8 cellular contexts compared by ENCODE assay signal in genomic region chr9:130866474-130866965, GRCh38. TPM values are rescaled to one million over a fixed set of nuclear protein-coding genes. Genes with fewer than 3 reads are reported as not detected.
DNase-seq lines count a peak whose midpoint lies in the region; ATAC-seq, FAIRE-seq and TF ChIP-seq lines count a peak whose summit lies in the region.

No MANE protein-coding gene starts in this region.

- H3K4me3 Mint-ChIP-seq in CD4-positive, CD25-positive, alpha-beta regulatory T cell = peak overlapping the region in 1 of 4 donors; percentile 48
- no peak overlapping the region for H3K4me3 Mint-ChIP-seq in activated CD8-positive, alpha-beta T cell treated with anti-CD3 and anti-CD28 coated beads for 36 hours

- H3K4me2 ChIP-seq in endothelial cell of umbilical vein (ENCODE audit: insufficient read depth, low read length) = no peak overlapping the region

- dilution Hi-C loops in endothelial cell of umbilical vein (cut with MboI; ENCODE audit: extremely low pct_ligation_motif_present, low sequenced_read_pairs) = loop anchor here (25.0 kb wide), 1 partner anchor 179 kb away; the partner anchor contains the start of gene EXOSC2

- ATAC-seq in CD4-positive, CD25-positive, alpha-beta regulatory T cell (ENCODE audit: low read depth in 2 of 2) = peak; percentile 37 to 55
- ATAC-seq in activated CD8-positive, alpha-beta T cell treated with anti-CD3 and anti-CD28 coated beads for 36 hours = peak; percentile 67
- ATAC-seq in HG02588 (IDR thresholded peaks at IDR 0.05; ENCODE audit: unreplicated experiment) = no peak

- H3K36me3 ChIP-seq in CD4-positive, CD25-positive, alpha-beta regulatory T cell (ENCODE audit: control insufficient read depth, insufficient read depth, low read length) = peaks cover 5% of the 10 kb centered on the region
- H3K36me3 ChIP-seq in endothelial cell of umbilical vein (ENCODE audit: control insufficient read depth in 2 of 2, extremely low read depth in 1 of 2, insufficient read depth in 2 of 2, low read length in 2 of 2) = peaks cover 12 to 24% of the 10 kb centered on the region in 2 experiments

- TF ChIP-seq CTCF in activated CD8-positive, alpha-beta T cell treated with anti-CD3 and anti-CD28 coated beads for 36 hours (IDR thresholded peaks at IDR 0.05) = peak; percentile 92
- TF ChIP-seq CTCF in endothelial cell of umbilical vein (IDR thresholded peaks at IDR 0.05; ENCODE audit: extremely low read depth in 1 of 2, insufficient read depth in 1 of 2, low read depth in 1 of 2, low read length in 2 of 2) = peak; percentile 86 to 97

- H3K27me3 Mint-ChIP-seq in CD4-positive, CD25-positive, alpha-beta regulatory T cell = no peaks in the 10 kb centered on the region
- H3K27me3 Mint-ChIP-seq in activated CD8-positive, alpha-beta T cell treated with anti-CD3 and anti-CD28 coated beads for 36 hours = no peaks in the 10 kb centered on the region

- BruUV-seq in endothelial cell of umbilical vein (replicated peaks; lab: Mats Ljungman, UMichigan) = no TSS peak

- no peaks in the 10 kb centered on the region for H4K20me1 ChIP-seq in endothelial cell of umbilical vein (replicated peaks; ENCODE audit: control insufficient read depth, extremely low read depth, insufficient read depth, low read length)

- no peak overlapping the region for H3K27ac ChIP-seq in CD4-positive, CD25-positive, alpha-beta regulatory T cell (ENCODE audit: insufficient read depth, low read length, poor library complexity, severe bottlenecking)
- no peak overlapping the region for H3K27ac ChIP-seq in endothelial cell of umbilical vein (ENCODE audit: insufficient read depth, low read depth, low read length)

- no peaks in the 10 kb centered on the region for H3K4me1 ChIP-seq in CD4-positive, CD25-positive, alpha-beta regulatory T cell (ENCODE audit: control insufficient read depth, insufficient read depth, low read length, poor library complexity, severe bottlenecking)
- H3K4me1 ChIP-seq in endothelial cell of umbilical vein (ENCODE audit: control insufficient read depth, extremely low read depth, insufficient read depth, low read length) = peaks cover 6% of the 10 kb centered on the region

- H3K9ac ChIP-seq in endothelial cell of umbilical vein (replicated peaks; ENCODE audit: extremely low read depth, insufficient read depth, low read length) = no peak overlapping the region

- no peaks in the 10 kb centered on the region for H3K9me1 ChIP-seq in endothelial cell of umbilical vein (replicated peaks; ENCODE audit: control insufficient read depth, extremely low read depth, insufficient read depth, low read length)

- H3K4me3 ChIP-seq in CD4-positive, CD25-positive, alpha-beta regulatory T cell (ENCODE audit: low read depth, low read length) = no peak overlapping the region
- no peak overlapping the region for H3K4me3 ChIP-seq in endothelial cell of umbilical vein (replicated peaks in 1 of 3; ENCODE audit: insufficient read depth in 1 of 3, low read depth in 1 of 3, low read length in 3 of 3)

- CTCF ChIA-PET in activated CD8-positive, alpha-beta T cell treated with anti-CD3 and anti-CD28 coated beads for 36 hours (lab: Charles Lee) = interaction anchor here (0.7 to 9.0 kb wide), 34 partner anchors 9 to 348 kb away, joined by 3 to 74 read pairs (median 4); no protein-coding TSS in a partner anchor
- CTCF ChIA-PET in endothelial cell of umbilical vein (lab: Charles Lee) = interaction anchor here (0.5 to 11.0 kb wide), 40 partner anchors 10 to 1353 kb away, joined by 3 to 327 read pairs (median 4); partner anchors contain the start of gene EXOSC2

- peaks cover 3% of the 10 kb centered on the region for H3K36me3 Mint-ChIP-seq in CD4-positive, CD25-positive, alpha-beta regulatory T cell
- peaks cover 7% of the 10 kb centered on the region for H3K36me3 Mint-ChIP-seq in activated CD8-positive, alpha-beta T cell treated with anti-CD3 and anti-CD28 coated beads for 36 hours (ENCODE audit: low read depth)

- POLR2A ChIA-PET in activated CD8-positive, alpha-beta T cell treated with anti-CD3 and anti-CD28 coated beads for 36 hours (lab: Charles Lee) = no interaction called here
- POLR2A ChIA-PET in endothelial cell of umbilical vein (lab: Charles Lee) = interaction anchor here (0.6 kb wide), 1 partner anchor 26 kb away, joined by 4 read pairs; no protein-coding TSS in a partner anchor

- H3K27ac Mint-ChIP-seq in CD4-positive, CD25-positive, alpha-beta regulatory T cell = no peak overlapping the region
- no peak overlapping the region for H3K27ac Mint-ChIP-seq in activated CD8-positive, alpha-beta T cell treated with anti-CD3 and anti-CD28 coated beads for 36 hours

- no peak for TF ChIP-seq POLR2A in endothelial cell of umbilical vein (IDR thresholded peaks at IDR 0.05; ENCODE audit: low read depth, low read length)

- DNase-seq in CD4-positive, CD25-positive, alpha-beta regulatory T cell = peak; percentile 18 to 68 (median 38)
- DNase-seq in HT-29 (ENCODE audit: low spot score) = peak; percentile 95
- peak; percentile 81 for DNase-seq in NCI-H774 (lab: John Stamatoyannopoulos, UW)
- DNase-seq in activated CD8-positive, alpha-beta T cell treated with anti-CD3 and anti-CD28 coated beads for 36 hours = peak; percentile 74
- DNase-seq in endothelial cell of umbilical vein (ENCODE audit: low read depth, low spot score) = peak; percentile 84
- DNase-seq in myocyte (ENCODE audit: low read depth) = peak; percentile 78
- DNase-seq in stromal cell of bone marrow (ENCODE audit: low read depth) = peak; percentile 70

- H3K9me3 ChIP-seq in CD4-positive, CD25-positive, alpha-beta regulatory T cell (ENCODE audit: control insufficient read depth in 2 of 2, low read length in 2 of 2) = no peaks in the 10 kb centered on the region
- no peaks in the 10 kb centered on the region for H3K9me3 ChIP-seq in endothelial cell of umbilical vein (replicated peaks; ENCODE audit: control insufficient read depth, insufficient read depth, low read length)

- no peak overlapping the region for H2AFZ ChIP-seq in endothelial cell of umbilical vein (ENCODE audit: low read depth, low read length)

- H3K9me3 Mint-ChIP-seq in CD4-positive, CD25-positive, alpha-beta regulatory T cell = no peaks in the 10 kb centered on the region
- no peaks in the 10 kb centered on the region for H3K9me3 Mint-ChIP-seq in activated CD8-positive, alpha-beta T cell treated with anti-CD3 and anti-CD28 coated beads for 36 hours

- H3K27me3 ChIP-seq in CD4-positive, CD25-positive, alpha-beta regulatory T cell (ENCODE audit: control insufficient read depth, insufficient read depth, low read length) = no peaks in the 10 kb centered on the region
- no peaks in the 10 kb centered on the region for H3K27me3 ChIP-seq in endothelial cell of umbilical vein (ENCODE audit: control insufficient read depth in 2 of 2, insufficient read depth in 2 of 2, low read length in 2 of 2)

- H3K4me1 Mint-ChIP-seq in CD4-positive, CD25-positive, alpha-beta regulatory T cell = peaks cover 0 to 13% (median 6%) of the 10 kb centered on the region in 4 donors
- H3K4me1 Mint-ChIP-seq in activated CD8-positive, alpha-beta T cell treated with anti-CD3 and anti-CD28 coated beads for 36 hours (ENCODE audit: low read depth) = no peaks in the 10 kb centered on the region

- FAIRE-seq in endothelial cell of umbilical vein (lab: Jason Lieb, UNC) = peak; percentile 96

- H3K79me2 ChIP-seq in endothelial cell of umbilical vein (ENCODE audit: control insufficient read depth, insufficient read depth, low read length) = peaks cover 80% of the 10 kb centered on the region

- intact Hi-C loops in activated CD8-positive, alpha-beta T cell treated with anti-CD3 and anti-CD28 coated beads for 36 hours (cut with micrococcal nuclease) = loop anchor here (5.0 to 10.0 kb wide), 3 partner anchors 66 to 181 kb away; no protein-coding TSS in a partner anchor
- intact Hi-C loops in endothelial cell of umbilical vein (cut with micrococcal nuclease) = loop anchor here (1.0 kb wide), 3 partner anchors 132 to 180 kb away; no protein-coding TSS in a partner anchor

TF ChIP-seq in endothelial cell of umbilical vein, 7 proteins besides CTCF, POLR2A, EP300 and RAD21 (continues in another document):
- TF ChIP-seq POLR2AphosphoS5 (IDR thresholded peaks at IDR 0.05; ENCODE audit: insufficient read depth, low read depth, low read length) = no peak
- TF ChIP-seq EZH2 (IDR thresholded peaks at IDR 0.05; ENCODE audit: borderline replicate concordance, low read depth, low read length, severe bottlenecking) = no peak
- TF ChIP-seq JUN (IDR thresholded peaks at IDR 0.05; ENCODE audit: borderline replicate concordance, insufficient read depth, insufficient read length, low read depth) = no peak

RNA-seq across cellular contexts. Expression of gene QRFP, which starts 30.1 kb away (rescaled TPM):
- not detected for total RNA-seq in CD4-positive, CD25-positive, alpha-beta regulatory T cell
- polyA plus RNA-seq in CD4-positive, CD25-positive, alpha-beta regulatory T cell = not detected
- total RNA-seq in HT-29 (2014; rRNA removed; shearing (Covaris generic)) = not detected in 2 replicates
- not detected for total RNA-seq in activated CD8-positive, alpha-beta T cell treated with anti-CD3 and anti-CD28 coated beads for 36 hours
- total RNA-seq in endothelial cell of umbilical vein (not detected in 2 replicates), myocyte (not detected in 2 replicates)
- polyA plus RNA-seq in endothelial cell of umbilical vein = not detected in 2 replicates
- not detected in 2 replicates for polyA plus RNA-seq in endothelial cell of umbilical vein (2011; cell fraction: cytosol; rRNA removed)
- not detected in 2 replicates for polyA plus RNA-seq in endothelial cell of umbilical vein (2011; cell fraction: nucleus; rRNA removed)
- polyA plus RNA-seq in endothelial cell of umbilical vein (2012) = 0.46 TPM in 1 of 2 replicates, not detected in the other
- polyA minus RNA-seq in endothelial cell of umbilical vein = not detected in 2 replicates
- polyA minus RNA-seq in endothelial cell of umbilical vein (2011; cell fraction: cytosol; rRNA and poly(A)+ RNA removed) = not detected
- polyA minus RNA-seq in endothelial cell of umbilical vein (2011; cell fraction: nucleus; rRNA and poly(A)+ RNA removed) = not detected in 2 replicates
- 0.49 TPM for polyA plus RNA-seq in myocyte (2012)

RNA-seq across cellular contexts. Expression of gene ABL1, which starts 31.5 kb away (rescaled TPM):
- 33.9 TPM for total RNA-seq in CD4-positive, CD25-positive, alpha-beta regulatory T cell
- polyA plus RNA-seq in CD4-positive, CD25-positive, alpha-beta regulatory T cell = 1 to 10 TPM; 5.5 to 9.2 (median 8.3) TPM
- total RNA-seq in HT-29 (2014; rRNA removed; shearing (Covaris generic)) = 15.1 and 16.4 TPM in 2 replicates
- total RNA-seq in activated CD8-positive, alpha-beta T cell treated with anti-CD3 and anti-CD28 coated beads for 36 hours = 10 to 100 TPM; 30.2 to 33.0 TPM
- total RNA-seq in endothelial cell of umbilical vein = 79.2 and 87.1 TPM in 2 replicates
- polyA plus RNA-seq in endothelial cell of umbilical vein = 31.1 and 32.1 TPM in 2 replicates
- polyA plus RNA-seq in endothelial cell of umbilical vein (2011; cell fraction: cytosol; rRNA removed) = 34.6 and 35.8 TPM in 2 replicates
- 51.9 and 57.9 TPM in 2 replicates for polyA plus RNA-seq in endothelial cell of umbilical vein (2011; cell fraction: nucleus; rRNA removed)
- polyA plus RNA-seq in endothelial cell of umbilical vein (2012) = 60.7 and 65.3 TPM in 2 replicates
- polyA minus RNA-seq in endothelial cell of umbilical vein = 61.8 and 64.1 TPM in 2 replicates
- 54.0 TPM for polyA minus RNA-seq in endothelial cell of umbilical vein (2011; cell fraction: cytosol; rRNA and poly(A)+ RNA removed)
- 37.1 and 47.0 TPM in 2 replicates for polyA minus RNA-seq in endothelial cell of umbilical vein (2011; cell fraction: nucleus; rRNA and poly(A)+ RNA removed)
- 44.6 and 50.3 TPM in 2 replicates for total RNA-seq in myocyte
- polyA plus RNA-seq in myocyte (2012) = 60.2 TPM

Comparison
In these comparisons a context has a peak if more than half of its experiments do, and no peak if none do; other contexts are left out.
1. DNase-seq: peak in every context shown above with its lines; median percentile 95 in HT-29; 84 in endothelial cell of umbilical vein; 81 in NCI-H774; 78 in myocyte; 74 in activated CD8-positive, alpha-beta T cell treated with anti-CD3 and anti-CD28 coated beads for 36 hours; 70 in stromal cell of bone marrow; 38 in CD4-positive, CD25-positive, alpha-beta regulatory T cell.